In the genomic region with DNA sequence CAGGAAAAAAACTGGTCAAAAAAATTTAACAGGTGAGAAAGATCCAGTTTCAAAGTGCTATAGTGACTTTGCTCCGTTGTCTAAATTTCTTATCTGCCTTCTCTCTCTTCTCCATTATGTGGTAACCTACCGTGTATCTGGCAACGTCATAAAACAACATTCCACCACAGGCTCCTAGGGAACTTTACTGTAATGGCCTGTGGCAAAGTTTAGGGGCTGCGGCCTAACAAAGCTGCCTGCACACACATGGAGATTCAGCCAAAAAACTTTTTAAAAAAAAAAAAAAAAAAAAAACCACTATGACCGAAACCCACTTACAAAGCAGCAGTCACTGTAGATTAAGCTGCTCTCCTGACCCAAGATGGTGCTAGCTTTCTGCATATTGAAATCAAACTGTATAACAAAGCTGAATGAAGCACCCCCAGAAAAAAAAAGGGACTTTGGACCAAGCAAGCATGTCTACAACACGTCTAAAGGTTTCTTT, we compare ENCODE assay signal across 1 cellular context.
TF ChIP-seq lines count a peak whose summit lies in the region.

No MANE protein-coding gene starts in this region.

TF ChIP-seq in K562, 482 proteins besides CTCF, POLR2A, EP300 and RAD21 (continued from another document):
- TF ChIP-seq CCNT2 (IDR thresholded peaks at IDR 0.05; ENCODE audit: borderline replicate concordance, extremely low read depth, insufficient read length, low read depth, low read length) = no peak
- 0 out of 2 replicates have a peak, but pooled peaks have one; percentile 31 for TF ChIP-seq SMARCE1 (IDR thresholded peaks at IDR 0.05)
- TF ChIP-seq ZBTB9 (CRISPR knock-in tag; IDR thresholded peaks at IDR 0.05) = no peak
- TF ChIP-seq ZC3H11A (IDR thresholded peaks at IDR 0.05; ENCODE audit: low read depth, low read length) = no peak
- TF ChIP-seq TFAP4 (CRISPR knock-in tag; IDR thresholded peaks at IDR 0.05; ENCODE audit: borderline replicate concordance) = no peak
- peak; percentile 80 for TF ChIP-seq CREM (IDR thresholded peaks at IDR 0.05; ENCODE audit: low read depth)
- no peak for TF ChIP-seq NFIX (CRISPR knock-in tag; IDR thresholded peaks at IDR 0.05; ENCODE audit: low read depth)
- TF ChIP-seq NCOA1 (IDR thresholded peaks at IDR 0.05; ENCODE audit: low read depth) = peak; percentile 17; the same call in 1 of the 2 replicates
- TF ChIP-seq ZMIZ1 (IDR thresholded peaks at IDR 0.05; ENCODE audit: low read depth in 2 of 2, low read length in 2 of 2) = 0 out of 4 replicates have a peak, but pooled peaks of 1 of the 2 experiments have one; percentile 11
- TF ChIP-seq JUND (IDR thresholded peaks at IDR 0.05; ENCODE audit: borderline replicate concordance, low read depth, low read length) = peak; percentile 52; the same call in 1 of the 2 replicates
- peak; percentile 56; the same call in 1 of the 3 replicates for TF ChIP-seq JUND (tag; IDR thresholded peaks at IDR 0.05; ENCODE audit: borderline replicate concordance, low read depth, low read length)
- TF ChIP-seq BRF1 (IDR thresholded peaks at IDR 0.05; ENCODE audit: borderline replicate concordance, extremely low read depth, insufficient read length) = no peak
- TF ChIP-seq DPF2 (IDR thresholded peaks at IDR 0.05) = peak; percentile 68; the same call in 1 of the 2 replicates
- peak in 1 of 2 experiments; percentile 36; a peak in 1 of 3 replicates for TF ChIP-seq CBX3 (IDR thresholded peaks at IDR 0.05; ENCODE audit: borderline replicate concordance in 1 of 2, low read length in 2 of 2)
- TF ChIP-seq ZNF766 (CRISPR knock-in tag; conservative IDR thresholded peaks at IDR 0.05) = 0 out of 2 replicates have a peak, but pooled peaks have one; percentile 41
- TF ChIP-seq ZNF717 (CRISPR knock-in tag; IDR thresholded peaks at IDR 0.05) = no peak
- no peak for TF ChIP-seq RBM34 (IDR thresholded peaks at IDR 0.05; ENCODE audit: borderline replicate concordance, insufficient read depth, low read length)
- TF ChIP-seq ZBTB40 (IDR thresholded peaks at IDR 0.05) = peak; percentile 33; the same call in 1 of the 2 replicates
- TF ChIP-seq ZBTB40 (CRISPR knock-in tag; IDR thresholded peaks at IDR 0.05) = peak; percentile 80
- TF ChIP-seq ATF7 (IDR thresholded peaks at IDR 0.05) = peak; percentile 55; the same call in 1 of the 2 replicates
- no peak for TF ChIP-seq ZNF75A (CRISPR knock-in tag; IDR thresholded peaks at IDR 0.05)
- TF ChIP-seq HDAC2 (IDR thresholded peaks at IDR 0.05) = 0 out of 2 replicates have a peak, but pooled peaks have one; percentile 37
- TF ChIP-seq ZNF140 (CRISPR knock-in tag; IDR thresholded peaks at IDR 0.05) = no peak
- TF ChIP-seq, protein P1, sequence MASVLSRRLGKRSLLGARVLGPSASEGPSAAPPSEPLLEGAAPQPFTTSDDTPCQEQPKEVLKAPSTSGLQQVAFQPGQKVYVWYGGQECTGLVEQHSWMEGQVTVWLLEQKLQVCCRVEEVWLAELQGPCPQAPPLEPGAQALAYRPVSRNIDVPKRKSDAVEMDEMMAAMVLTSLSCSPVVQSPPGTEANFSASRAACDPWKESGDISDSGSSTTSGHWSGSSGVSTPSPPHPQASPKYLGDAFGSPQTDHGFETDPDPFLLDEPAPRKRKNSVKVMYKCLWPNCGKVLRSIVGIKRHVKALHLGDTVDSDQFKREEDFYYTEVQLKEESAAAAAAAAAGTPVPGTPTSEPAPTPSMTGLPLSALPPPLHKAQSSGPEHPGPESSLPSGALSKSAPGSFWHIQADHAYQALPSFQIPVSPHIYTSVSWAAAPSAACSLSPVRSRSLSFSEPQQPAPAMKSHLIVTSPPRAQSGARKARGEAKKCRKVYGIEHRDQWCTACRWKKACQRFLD (CRISPR knock-in tag; IDR thresholded peaks at IDR 0.05) = 0 out of 2 replicates have a peak, but pooled peaks have one; percentile 4
- no peak for TF ChIP-seq TRIM24 (IDR thresholded peaks at IDR 0.05)
- TF ChIP-seq TEAD4 (IDR thresholded peaks at IDR 0.05; ENCODE audit: low read length) = peak; percentile 70
- no peak for TF ChIP-seq TEAD4 (CRISPR knock-in tag; IDR thresholded peaks at IDR 0.05; ENCODE audit: borderline replicate concordance)
- peak; percentile 45; the same call in 1 of the 2 replicates for TF ChIP-seq FOXJ2 (tag; IDR thresholded peaks at IDR 0.05)
- TF ChIP-seq JUNB (CRISPR knock-in tag; conservative IDR thresholded peaks at IDR 0.05) = no peak
- TF ChIP-seq SMARCA4 (IDR thresholded peaks at IDR 0.05) = peak; percentile 48; the same call in 1 of the 2 replicates
- 0 out of 2 replicates have a peak, but pooled peaks have one; percentile 44 for TF ChIP-seq SOX6 (IDR thresholded peaks at IDR 0.05)
- peak; percentile 71 for TF ChIP-seq CREB1 (IDR thresholded peaks at IDR 0.05)
- peak; percentile 41; the same call in 1 of the 2 replicates for TF ChIP-seq CREB1 (CRISPR knock-in tag; IDR thresholded peaks at IDR 0.05)
- peak; percentile 91 for TF ChIP-seq ZNF384 (IDR thresholded peaks at IDR 0.05; ENCODE audit: low read depth, low read length)
- peak; percentile 62 for TF ChIP-seq ZFX (CRISPR knock-in tag; IDR thresholded peaks at IDR 0.05)
- no peak for TF ChIP-seq ATF1 (CRISPR knock-in tag; IDR thresholded peaks at IDR 0.05)
- TF ChIP-seq ATF1 (tag; IDR thresholded peaks at IDR 0.05) = peak; percentile 75
- TF ChIP-seq, protein P2, sequence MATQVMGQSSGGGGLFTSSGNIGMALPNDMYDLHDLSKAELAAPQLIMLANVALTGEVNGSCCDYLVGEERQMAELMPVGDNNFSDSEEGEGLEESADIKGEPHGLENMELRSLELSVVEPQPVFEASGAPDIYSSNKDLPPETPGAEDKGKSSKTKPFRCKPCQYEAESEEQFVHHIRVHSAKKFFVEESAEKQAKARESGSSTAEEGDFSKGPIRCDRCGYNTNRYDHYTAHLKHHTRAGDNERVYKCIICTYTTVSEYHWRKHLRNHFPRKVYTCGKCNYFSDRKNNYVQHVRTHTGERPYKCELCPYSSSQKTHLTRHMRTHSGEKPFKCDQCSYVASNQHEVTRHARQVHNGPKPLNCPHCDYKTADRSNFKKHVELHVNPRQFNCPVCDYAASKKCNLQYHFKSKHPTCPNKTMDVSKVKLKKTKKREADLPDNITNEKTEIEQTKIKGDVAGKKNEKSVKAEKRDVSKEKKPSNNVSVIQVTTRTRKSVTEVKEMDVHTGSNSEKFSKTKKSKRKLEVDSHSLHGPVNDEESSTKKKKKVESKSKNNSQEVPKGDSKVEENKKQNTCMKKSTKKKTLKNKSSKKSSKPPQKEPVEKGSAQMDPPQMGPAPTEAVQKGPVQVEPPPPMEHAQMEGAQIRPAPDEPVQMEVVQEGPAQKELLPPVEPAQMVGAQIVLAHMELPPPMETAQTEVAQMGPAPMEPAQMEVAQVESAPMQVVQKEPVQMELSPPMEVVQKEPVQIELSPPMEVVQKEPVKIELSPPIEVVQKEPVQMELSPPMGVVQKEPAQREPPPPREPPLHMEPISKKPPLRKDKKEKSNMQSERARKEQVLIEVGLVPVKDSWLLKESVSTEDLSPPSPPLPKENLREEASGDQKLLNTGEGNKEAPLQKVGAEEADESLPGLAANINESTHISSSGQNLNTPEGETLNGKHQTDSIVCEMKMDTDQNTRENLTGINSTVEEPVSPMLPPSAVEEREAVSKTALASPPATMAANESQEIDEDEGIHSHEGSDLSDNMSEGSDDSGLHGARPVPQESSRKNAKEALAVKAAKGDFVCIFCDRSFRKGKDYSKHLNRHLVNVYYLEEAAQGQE (CRISPR knock-in tag; IDR thresholded peaks at IDR 0.05; ENCODE audit: low read depth) = no peak
- peak; percentile 31; the same call in 1 of the 2 replicates for TF ChIP-seq ZNF644 (tag; IDR thresholded peaks at IDR 0.05; ENCODE audit: low read depth)
- TF ChIP-seq CEBPB (tag; IDR thresholded peaks at IDR 0.05) = peak; percentile 68
TF ChIP-seq in K562: peak in this region for 25.
